In the genomic region with DNA sequence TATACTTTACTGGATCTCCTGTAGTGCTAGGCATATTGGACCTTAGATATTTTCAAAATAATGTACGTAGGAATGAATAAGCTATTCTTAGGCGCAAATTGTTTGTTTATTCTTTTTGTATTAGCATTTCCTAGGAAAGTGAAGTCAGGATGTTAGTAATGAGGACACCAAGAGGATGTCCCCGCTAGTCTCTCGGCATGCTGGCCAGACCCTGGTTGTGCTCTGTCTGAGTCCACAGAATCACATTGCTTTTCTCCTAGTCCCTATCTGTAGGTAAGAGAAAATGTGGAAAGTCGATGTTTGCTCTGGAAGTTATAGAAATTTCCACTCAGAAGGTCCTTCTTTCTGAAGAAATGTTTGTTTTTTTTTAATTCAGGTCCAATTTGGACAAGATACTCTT, we compare ENCODE assay signal across 18 cellular contexts. TPM values are rescaled to one million over a fixed set of nuclear protein-coding genes. Genes with fewer than 3 reads are reported as not detected.
"Had no signal": no experiment of that assay in that cellular context is flagged by ENCODE, and none has a peak within 500 bp of the region (broad histone marks: within the 10 kb centered on the region; RNA-seq: fewer than 3 reads in every experiment).

No MANE protein-coding gene starts in this region.

- ATAC-seq: effector memory CD8-positive, alpha-beta T cell; foreskin keratinocyte; gastroesophageal sphincter; heart left ventricle; left cardiac atrium; left lung; left ventricle myocardium superior; lower lobe of right lung; naive thymus-derived CD4-positive, alpha-beta T cell had no signal

- H2AFZ ChIP-seq: hepatocyte had no signal

- H3K27me3 ChIP-seq: colonic mucosa, esophagus muscularis mucosa, foreskin keratinocyte, gastroesophageal sphincter, heart left ventricle, left lung had no signal

- H3K36me3 Mint-ChIP-seq: naive thymus-derived CD4-positive, alpha-beta T cell had no signal

- H3K79me2 ChIP-seq: hepatocyte had no signal

- H3K4me1 ChIP-seq: colonic mucosa, esophagus muscularis mucosa, gastroesophageal sphincter had no signal

- DNase-seq: colonic mucosa; cortex of kidney; effector CD8-positive, alpha-beta T cell; effector memory CD8-positive, alpha-beta T cell; foreskin keratinocyte; heart left ventricle; hypothalamus; left cardiac atrium; left lung; left ventricle myocardium superior; lower lobe of right lung; mesenchymal stem cell; midbrain; naive thymus-derived CD4-positive, alpha-beta T cell had no signal

- H3K4me3 ChIP-seq: colonic mucosa, esophagus muscularis mucosa, gastroesophageal sphincter, heart left ventricle, hepatocyte, left lung, lower lobe of right lung had no signal

- H3K27ac ChIP-seq: colonic mucosa, esophagus muscularis mucosa, foreskin keratinocyte, gastroesophageal sphincter, heart left ventricle, hepatocyte, left lung, lower lobe of right lung had no signal

- H3K4me3 Mint-ChIP-seq: dendritic cell treated with granulocyte-macrophage colony-stimulating factor and Interleukin-4, amounts not matched to agents 40 ng/mL and 50 ng/mL, for 4 days; effector memory CD8-positive, alpha-beta T cell; naive thymus-derived CD4-positive, alpha-beta T cell had no signal

- H3K4me2 ChIP-seq: hepatocyte had no signal

- H3K36me3 ChIP-seq: colonic mucosa, esophagus muscularis mucosa, gastroesophageal sphincter, heart left ventricle, left lung, lower lobe of right lung had no signal

- H3K9me3 Mint-ChIP-seq: dendritic cell treated with granulocyte-macrophage colony-stimulating factor and Interleukin-4, amounts not matched to agents 40 ng/mL and 50 ng/mL, for 4 days; effector memory CD8-positive, alpha-beta T cell; naive thymus-derived CD4-positive, alpha-beta T cell had no signal

- H3K27ac Mint-ChIP-seq: dendritic cell treated with granulocyte-macrophage colony-stimulating factor and Interleukin-4, amounts not matched to agents 40 ng/mL and 50 ng/mL, for 4 days; effector memory CD8-positive, alpha-beta T cell; naive thymus-derived CD4-positive, alpha-beta T cell had no signal

- H3K27me3 Mint-ChIP-seq: dendritic cell treated with granulocyte-macrophage colony-stimulating factor and Interleukin-4, amounts not matched to agents 40 ng/mL and 50 ng/mL, for 4 days had no signal

- H3K9me3 ChIP-seq: colonic mucosa, esophagus muscularis mucosa, gastroesophageal sphincter, heart left ventricle, left lung, lower lobe of right lung had no signal

RNA-seq across cellular contexts. Expression of gene DNM3, which starts 31.1 kb away (rescaled TPM):
- polyA plus RNA-seq: hepatocyte had no signal
